1 cellular context compared by ENCODE assay signal in the genomic region with DNA sequence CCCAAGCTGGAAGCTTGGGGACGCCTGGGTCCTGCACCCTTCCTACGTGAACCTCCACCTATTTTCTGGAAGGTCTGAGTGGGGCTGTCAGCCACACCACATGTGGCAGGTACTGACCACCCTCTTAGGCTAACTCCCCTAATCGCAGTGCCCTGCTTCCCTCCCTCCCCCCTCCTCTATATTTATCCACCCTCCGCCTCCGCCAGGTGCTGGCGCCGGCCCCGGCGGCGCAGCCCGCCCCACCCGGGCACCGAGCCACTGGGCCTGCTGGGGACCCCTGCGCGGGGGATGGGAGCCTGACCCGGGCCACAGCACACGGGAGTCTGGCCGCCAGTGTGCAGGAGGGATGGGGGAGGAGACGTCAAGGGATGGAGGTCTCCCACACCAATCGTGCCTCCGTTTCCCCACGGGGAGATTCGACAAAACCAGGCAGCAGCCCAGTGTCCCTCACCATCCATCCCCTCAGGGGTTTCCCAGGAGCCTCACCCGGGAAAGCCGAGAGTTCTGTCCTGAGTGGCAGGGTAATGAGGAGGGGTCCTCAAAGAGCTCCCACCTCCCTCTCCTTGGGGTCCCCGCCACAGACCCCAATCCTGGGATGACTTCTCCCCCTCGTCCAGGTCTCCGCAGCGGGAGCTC.
TF ChIP-seq lines count a peak whose summit lies in the region.

No MANE protein-coding gene starts in this region.

TF ChIP-seq in HepG2, 621 proteins besides CTCF, POLR2A, EP300 and RAD21 (continues in another document):
- TF ChIP-seq POGZ (CRISPR knock-in tag; IDR thresholded peaks at IDR 0.05): no peak
- no peak for TF ChIP-seq ZBTB3 (CRISPR knock-in tag; IDR thresholded peaks at IDR 0.05; ENCODE audit: borderline replicate concordance, low read depth)
- 0 out of 2 replicates have a peak, but pooled peaks have one; percentile 15 for TF ChIP-seq ZNF451 (CRISPR knock-in tag; IDR thresholded peaks at IDR 0.05)
- TF ChIP-seq, protein P1, sequence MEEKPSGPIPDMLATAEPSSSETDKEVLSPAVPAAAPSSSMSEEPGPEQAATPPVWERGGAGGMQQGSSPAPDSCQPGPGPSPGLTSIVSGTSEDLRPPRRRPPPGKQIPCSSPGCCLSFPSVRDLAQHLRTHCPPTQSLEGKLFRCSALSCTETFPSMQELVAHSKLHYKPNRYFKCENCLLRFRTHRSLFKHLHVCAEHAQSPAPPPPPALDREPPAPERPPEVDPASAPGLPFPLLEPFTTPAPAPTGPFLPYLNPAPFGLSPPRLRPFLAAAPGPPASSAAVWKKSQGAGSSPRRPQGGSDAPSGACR (CRISPR knock-in tag; IDR thresholded peaks at IDR 0.05): 0 out of 2 replicates have a peak, but pooled peaks have one; percentile 32
- TF ChIP-seq, protein P2, sequence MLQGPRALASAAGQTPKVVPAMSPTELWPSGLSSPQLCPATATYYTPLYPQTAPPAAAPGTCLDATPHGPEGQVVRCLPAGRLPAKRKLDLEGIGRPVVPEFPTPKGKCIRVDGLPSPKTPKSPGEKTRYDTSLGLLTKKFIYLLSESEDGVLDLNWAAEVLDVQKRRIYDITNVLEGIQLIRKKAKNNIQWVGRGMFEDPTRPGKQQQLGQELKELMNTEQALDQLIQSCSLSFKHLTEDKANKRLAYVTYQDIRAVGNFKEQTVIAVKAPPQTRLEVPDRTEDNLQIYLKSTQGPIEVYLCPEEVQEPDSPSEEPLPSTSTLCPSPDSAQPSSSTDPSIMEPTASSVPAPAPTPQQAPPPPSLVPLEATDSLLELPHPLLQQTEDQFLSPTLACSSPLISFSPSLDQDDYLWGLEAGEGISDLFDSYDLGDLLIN (CRISPR knock-in tag; IDR thresholded peaks at IDR 0.05; ENCODE audit: borderline replicate concordance): 0 out of 2 replicates have a peak, but pooled peaks have one; percentile 3
- TF ChIP-seq ZNF431 (CRISPR knock-in tag; IDR thresholded peaks at IDR 0.05; ENCODE audit: borderline replicate concordance, low read depth): no peak
- TF ChIP-seq, protein P3, sequence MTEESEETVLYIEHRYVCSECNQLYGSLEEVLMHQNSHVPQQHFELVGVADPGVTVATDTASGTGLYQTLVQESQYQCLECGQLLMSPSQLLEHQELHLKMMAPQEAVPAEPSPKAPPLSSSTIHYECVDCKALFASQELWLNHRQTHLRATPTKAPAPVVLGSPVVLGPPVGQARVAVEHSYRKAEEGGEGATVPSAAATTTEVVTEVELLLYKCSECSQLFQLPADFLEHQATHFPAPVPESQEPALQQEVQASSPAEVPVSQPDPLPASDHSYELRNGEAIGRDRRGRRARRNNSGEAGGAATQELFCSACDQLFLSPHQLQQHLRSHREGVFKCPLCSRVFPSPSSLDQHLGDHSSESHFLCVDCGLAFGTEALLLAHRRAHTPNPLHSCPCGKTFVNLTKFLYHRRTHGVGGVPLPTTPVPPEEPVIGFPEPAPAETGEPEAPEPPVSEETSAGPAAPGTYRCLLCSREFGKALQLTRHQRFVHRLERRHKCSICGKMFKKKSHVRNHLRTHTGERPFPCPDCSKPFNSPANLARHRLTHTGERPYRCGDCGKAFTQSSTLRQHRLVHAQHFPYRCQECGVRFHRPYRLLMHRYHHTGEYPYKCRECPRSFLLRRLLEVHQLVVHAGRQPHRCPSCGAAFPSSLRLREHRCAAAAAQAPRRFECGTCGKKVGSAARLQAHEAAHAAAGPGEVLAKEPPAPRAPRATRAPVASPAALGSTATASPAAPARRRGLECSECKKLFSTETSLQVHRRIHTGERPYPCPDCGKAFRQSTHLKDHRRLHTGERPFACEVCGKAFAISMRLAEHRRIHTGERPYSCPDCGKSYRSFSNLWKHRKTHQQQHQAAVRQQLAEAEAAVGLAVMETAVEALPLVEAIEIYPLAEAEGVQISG (CRISPR knock-in tag; IDR thresholded peaks at IDR 0.05): no peak
- TF ChIP-seq, protein P4, sequence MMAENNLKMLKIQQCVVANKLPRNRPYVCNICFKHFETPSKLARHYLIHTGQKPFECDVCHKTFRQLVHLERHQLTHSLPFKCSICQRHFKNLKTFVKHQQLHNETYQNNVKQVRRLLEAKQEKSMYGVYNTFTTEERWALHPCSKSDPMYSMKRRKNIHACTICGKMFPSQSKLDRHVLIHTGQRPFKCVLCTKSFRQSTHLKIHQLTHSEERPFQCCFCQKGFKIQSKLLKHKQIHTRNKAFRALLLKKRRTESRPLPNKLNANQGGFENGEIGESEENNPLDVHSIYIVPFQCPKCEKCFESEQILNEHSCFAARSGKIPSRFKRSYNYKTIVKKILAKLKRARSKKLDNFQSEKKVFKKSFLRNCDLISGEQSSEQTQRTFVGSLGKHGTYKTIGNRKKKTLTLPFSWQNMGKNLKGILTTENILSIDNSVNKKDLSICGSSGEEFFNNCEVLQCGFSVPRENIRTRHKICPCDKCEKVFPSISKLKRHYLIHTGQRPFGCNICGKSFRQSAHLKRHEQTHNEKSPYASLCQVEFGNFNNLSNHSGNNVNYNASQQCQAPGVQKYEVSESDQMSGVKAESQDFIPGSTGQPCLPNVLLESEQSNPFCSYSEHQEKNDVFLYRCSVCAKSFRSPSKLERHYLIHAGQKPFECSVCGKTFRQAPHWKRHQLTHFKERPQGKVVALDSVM (CRISPR knock-in tag; IDR thresholded peaks at IDR 0.05): no peak
- TF ChIP-seq SPEN (CRISPR knock-in tag; IDR thresholded peaks at IDR 0.05; ENCODE audit: low read depth): no peak
- TF ChIP-seq, protein P5, sequence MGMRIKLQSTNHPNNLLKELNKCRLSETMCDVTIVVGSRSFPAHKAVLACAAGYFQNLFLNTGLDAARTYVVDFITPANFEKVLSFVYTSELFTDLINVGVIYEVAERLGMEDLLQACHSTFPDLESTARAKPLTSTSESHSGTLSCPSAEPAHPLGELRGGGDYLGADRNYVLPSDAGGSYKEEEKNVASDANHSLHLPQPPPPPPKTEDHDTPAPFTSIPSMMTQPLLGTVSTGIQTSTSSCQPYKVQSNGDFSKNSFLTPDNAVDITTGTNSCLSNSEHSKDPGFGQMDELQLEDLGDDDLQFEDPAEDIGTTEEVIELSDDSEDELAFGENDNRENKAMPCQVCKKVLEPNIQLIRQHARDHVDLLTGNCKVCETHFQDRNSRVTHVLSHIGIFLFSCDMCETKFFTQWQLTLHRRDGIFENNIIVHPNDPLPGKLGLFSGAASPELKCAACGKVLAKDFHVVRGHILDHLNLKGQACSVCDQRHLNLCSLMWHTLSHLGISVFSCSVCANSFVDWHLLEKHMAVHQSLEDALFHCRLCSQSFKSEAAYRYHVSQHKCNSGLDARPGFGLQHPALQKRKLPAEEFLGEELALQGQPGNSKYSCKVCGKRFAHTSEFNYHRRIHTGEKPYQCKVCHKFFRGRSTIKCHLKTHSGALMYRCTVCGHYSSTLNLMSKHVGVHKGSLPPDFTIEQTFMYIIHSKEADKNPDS (CRISPR knock-in tag; IDR thresholded peaks at IDR 0.05): no peak
- TF ChIP-seq, protein P6, sequence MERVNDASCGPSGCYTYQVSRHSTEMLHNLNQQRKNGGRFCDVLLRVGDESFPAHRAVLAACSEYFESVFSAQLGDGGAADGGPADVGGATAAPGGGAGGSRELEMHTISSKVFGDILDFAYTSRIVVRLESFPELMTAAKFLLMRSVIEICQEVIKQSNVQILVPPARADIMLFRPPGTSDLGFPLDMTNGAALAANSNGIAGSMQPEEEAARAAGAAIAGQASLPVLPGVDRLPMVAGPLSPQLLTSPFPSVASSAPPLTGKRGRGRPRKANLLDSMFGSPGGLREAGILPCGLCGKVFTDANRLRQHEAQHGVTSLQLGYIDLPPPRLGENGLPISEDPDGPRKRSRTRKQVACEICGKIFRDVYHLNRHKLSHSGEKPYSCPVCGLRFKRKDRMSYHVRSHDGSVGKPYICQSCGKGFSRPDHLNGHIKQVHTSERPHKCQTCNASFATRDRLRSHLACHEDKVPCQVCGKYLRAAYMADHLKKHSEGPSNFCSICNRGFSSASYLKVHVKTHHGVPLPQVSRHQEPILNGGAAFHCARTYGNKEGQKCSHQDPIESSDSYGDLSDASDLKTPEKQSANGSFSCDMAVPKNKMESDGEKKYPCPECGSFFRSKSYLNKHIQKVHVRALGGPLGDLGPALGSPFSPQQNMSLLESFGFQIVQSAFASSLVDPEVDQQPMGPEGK (CRISPR knock-in tag; IDR thresholded peaks at IDR 0.05): peak; percentile 7; the same call in 1 of the 2 replicates
- no peak for TF ChIP-seq RARG (CRISPR knock-in tag; IDR thresholded peaks at IDR 0.05; ENCODE audit: low read depth)
- TF ChIP-seq, protein P7, sequence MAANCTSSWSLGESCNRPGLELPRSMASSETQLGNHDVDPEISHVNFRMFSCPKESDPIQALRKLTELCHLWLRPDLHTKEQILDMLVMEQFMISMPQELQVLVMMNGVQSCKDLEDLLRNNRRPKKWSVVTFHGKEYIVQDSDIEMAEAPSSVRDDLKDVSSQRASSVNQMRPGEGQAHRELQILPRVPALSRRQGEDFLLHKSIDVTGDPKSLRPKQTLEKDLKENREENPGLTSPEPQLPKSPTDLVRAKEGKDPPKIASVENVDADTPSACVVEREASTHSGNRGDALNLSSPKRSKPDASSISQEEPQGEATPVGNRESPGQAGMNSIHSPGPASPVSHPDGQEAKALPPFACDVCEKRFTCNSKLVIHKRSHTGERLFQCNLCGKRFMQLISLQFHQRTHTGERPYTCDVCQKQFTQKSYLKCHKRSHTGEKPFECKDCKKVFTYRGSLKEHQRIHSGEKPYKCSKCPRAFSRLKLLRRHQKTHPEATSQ (CRISPR knock-in tag; IDR thresholded peaks at IDR 0.05; ENCODE audit: borderline replicate concordance): 0 out of 2 replicates have a peak, but pooled peaks have one; percentile 18
- TF ChIP-seq HNRNPK (IDR thresholded peaks at IDR 0.05; ENCODE audit: low read depth, low read length, poor library complexity, severe bottlenecking): peak; percentile 93
- TF ChIP-seq PAWR (CRISPR knock-in tag; IDR thresholded peaks at IDR 0.05; ENCODE audit: borderline replicate concordance): no peak
- TF ChIP-seq, protein P8, sequence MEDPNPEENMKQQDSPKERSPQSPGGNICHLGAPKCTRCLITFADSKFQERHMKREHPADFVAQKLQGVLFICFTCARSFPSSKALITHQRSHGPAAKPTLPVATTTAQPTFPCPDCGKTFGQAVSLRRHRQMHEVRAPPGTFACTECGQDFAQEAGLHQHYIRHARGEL (CRISPR knock-in tag; IDR thresholded peaks at IDR 0.05): no peak
- no peak for TF ChIP-seq HMG20A (CRISPR knock-in tag; IDR thresholded peaks at IDR 0.05; ENCODE audit: borderline replicate concordance)
- TF ChIP-seq, protein P9, sequence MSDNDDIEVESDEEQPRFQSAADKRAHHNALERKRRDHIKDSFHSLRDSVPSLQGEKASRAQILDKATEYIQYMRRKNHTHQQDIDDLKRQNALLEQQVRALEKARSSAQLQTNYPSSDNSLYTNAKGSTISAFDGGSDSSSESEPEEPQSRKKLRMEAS (IDR thresholded peaks at IDR 0.05): 0 out of 2 replicates have a peak, but pooled peaks have one; percentile 29
- no peak; the same call in 1 of the 2 replicates for TF ChIP-seq ATF7-NPFF (CRISPR knock-in tag; IDR thresholded peaks at IDR 0.05; ENCODE audit: low read depth)
- TF ChIP-seq ZNF326 (CRISPR knock-in tag; IDR thresholded peaks at IDR 0.05; ENCODE audit: borderline replicate concordance): no peak
- TF ChIP-seq GATAD1 (CRISPR knock-in tag; IDR thresholded peaks at IDR 0.05): peak; percentile 11; the same call in 1 of the 2 replicates
- TF ChIP-seq ZNF672 (CRISPR knock-in tag; IDR thresholded peaks at IDR 0.05): no peak
- TF ChIP-seq ZNF333 (CRISPR knock-in tag; IDR thresholded peaks at IDR 0.05; ENCODE audit: borderline replicate concordance): peak; percentile 2; the same call in 1 of the 2 replicates
- TF ChIP-seq ZNF598 (CRISPR knock-in tag; IDR thresholded peaks at IDR 0.05; ENCODE audit: borderline replicate concordance): no peak
- TF ChIP-seq, protein P10, sequence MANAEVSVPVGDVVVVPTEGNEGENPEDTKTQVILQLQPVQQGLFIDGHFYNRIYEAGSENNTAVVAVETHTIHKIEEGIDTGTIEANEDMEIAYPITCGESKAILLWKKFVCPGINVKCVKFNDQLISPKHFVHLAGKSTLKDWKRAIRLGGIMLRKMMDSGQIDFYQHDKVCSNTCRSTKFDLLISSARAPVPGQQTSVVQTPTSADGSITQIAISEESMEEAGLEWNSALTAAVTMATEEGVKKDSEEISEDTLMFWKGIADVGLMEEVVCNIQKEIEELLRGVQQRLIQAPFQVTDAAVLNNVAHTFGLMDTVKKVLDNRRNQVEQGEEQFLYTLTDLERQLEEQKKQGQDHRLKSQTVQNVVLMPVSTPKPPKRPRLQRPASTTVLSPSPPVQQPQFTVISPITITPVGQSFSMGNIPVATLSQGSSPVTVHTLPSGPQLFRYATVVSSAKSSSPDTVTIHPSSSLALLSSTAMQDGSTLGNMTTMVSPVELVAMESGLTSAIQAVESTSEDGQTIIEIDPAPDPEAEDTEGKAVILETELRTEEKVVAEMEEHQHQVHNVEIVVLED (CRISPR knock-in tag; IDR thresholded peaks at IDR 0.05; ENCODE audit: borderline replicate concordance): 0 out of 2 replicates have a peak, but pooled peaks have one; percentile 2
- TF ChIP-seq, protein P11, sequence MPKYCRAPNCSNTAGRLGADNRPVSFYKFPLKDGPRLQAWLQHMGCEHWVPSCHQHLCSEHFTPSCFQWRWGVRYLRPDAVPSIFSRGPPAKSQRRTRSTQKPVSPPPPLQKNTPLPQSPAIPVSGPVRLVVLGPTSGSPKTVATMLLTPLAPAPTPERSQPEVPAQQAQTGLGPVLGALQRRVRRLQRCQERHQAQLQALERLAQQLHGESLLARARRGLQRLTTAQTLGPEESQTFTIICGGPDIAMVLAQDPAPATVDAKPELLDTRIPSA (CRISPR knock-in tag; IDR thresholded peaks at IDR 0.05; ENCODE audit: borderline replicate concordance): 0 out of 2 replicates have a peak, but pooled peaks have one; percentile 34
- no peak for TF ChIP-seq ZNF557 (CRISPR knock-in tag; IDR thresholded peaks at IDR 0.05)
- 0 out of 2 replicates have a peak, but pooled peaks have one; percentile 12 for TF ChIP-seq NFYC (CRISPR knock-in tag; IDR thresholded peaks at IDR 0.05)
- TF ChIP-seq, protein P12, sequence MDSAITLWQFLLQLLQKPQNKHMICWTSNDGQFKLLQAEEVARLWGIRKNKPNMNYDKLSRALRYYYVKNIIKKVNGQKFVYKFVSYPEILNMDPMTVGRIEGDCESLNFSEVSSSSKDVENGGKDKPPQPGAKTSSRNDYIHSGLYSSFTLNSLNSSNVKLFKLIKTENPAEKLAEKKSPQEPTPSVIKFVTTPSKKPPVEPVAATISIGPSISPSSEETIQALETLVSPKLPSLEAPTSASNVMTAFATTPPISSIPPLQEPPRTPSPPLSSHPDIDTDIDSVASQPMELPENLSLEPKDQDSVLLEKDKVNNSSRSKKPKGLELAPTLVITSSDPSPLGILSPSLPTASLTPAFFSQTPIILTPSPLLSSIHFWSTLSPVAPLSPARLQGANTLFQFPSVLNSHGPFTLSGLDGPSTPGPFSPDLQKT (CRISPR knock-in tag; IDR thresholded peaks at IDR 0.05; ENCODE audit: borderline replicate concordance): no peak
- no peak for TF ChIP-seq SRSF9 (IDR thresholded peaks at IDR 0.05; ENCODE audit: borderline replicate concordance, insufficient read depth, low read depth, low read length, poor library complexity, severe bottlenecking)
- TF ChIP-seq RARA (CRISPR knock-in tag; IDR thresholded peaks at IDR 0.05): no peak
- TF ChIP-seq SETDB1 (CRISPR knock-in tag; IDR thresholded peaks at IDR 0.05; ENCODE audit: borderline replicate concordance): 0 out of 2 replicates have a peak, but pooled peaks have one; percentile 69
